13 cellular contexts compared by ENCODE assay signal in the genomic region with DNA sequence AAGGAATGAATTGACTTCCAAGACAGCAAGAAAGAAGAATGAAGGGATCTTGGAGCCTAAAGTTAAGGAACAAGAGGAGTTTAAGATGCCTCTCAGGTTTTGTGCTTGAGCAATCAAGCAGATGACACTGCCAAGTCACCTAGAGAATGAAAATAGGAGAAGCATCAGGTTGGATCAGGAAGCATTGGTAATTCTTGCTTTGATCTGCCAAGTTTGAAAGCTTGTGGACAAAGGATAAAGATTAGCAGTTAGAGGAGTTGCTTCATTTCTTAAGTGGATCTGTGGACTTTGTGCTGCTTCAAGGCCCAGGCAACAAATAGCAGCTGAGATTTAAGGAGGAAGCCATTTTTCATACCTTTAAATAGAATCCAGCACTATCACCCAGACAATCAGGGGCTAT. TPM values are rescaled to one million over a fixed set of nuclear protein-coding genes. Genes with fewer than 3 reads are reported as not detected.
"Had no signal": no experiment of that assay in that cellular context is flagged by ENCODE, and none has a peak within 500 bp of the region (broad histone marks: within the 10 kb centered on the region; RNA-seq: fewer than 3 reads in every experiment).

No MANE protein-coding gene starts in this region.

- ATAC-seq: T-helper 17 cell had no signal

- H3K27me3 ChIP-seq: ovary, thyroid gland, uterus had no signal

- H3K9me3 ChIP-seq: left ventricle myocardium inferior, ovary, thyroid gland, uterus had no signal

- H3K27ac ChIP-seq: left ventricle myocardium inferior, ovary, thyroid gland, uterus had no signal

- H3K4me1 ChIP-seq: left ventricle myocardium inferior, thyroid gland, uterus had no signal

- H3K4me3 ChIP-seq: left ventricle myocardium inferior, ovary, thyroid gland, uterus had no signal

- H3K36me3 ChIP-seq: left ventricle myocardium inferior, ovary, thyroid gland, uterus had no signal

- DNase-seq: activated CD4-positive, alpha-beta T cell treated with anti-CD3 and anti-CD28 coated beads, Interleukin-2, amount 50 U/mL, for 1 hour; activated CD4-positive, CD25-positive, alpha-beta regulatory T cell; activated effector memory CD4-positive, alpha-beta T cell treated with Interleukin-2 at 50 U/mL for 16 hours; amniotic stem cell; effector memory CD4-positive, alpha-beta T cell; left ventricle myocardium inferior; mesendoderm; ovary; retina; stimulated activated CD4-positive, alpha-beta T cell treated with anti-CD3 and anti-CD28 coated beads, Interleukin-15, amount 100 ng/mL, for 24 hours; T-helper 17 cell; thyroid gland; uterus had no signal

RNA-seq across cellular contexts. Expression of a gene that starts 35.6 kb away (rescaled TPM):
- total RNA-seq: T-helper 17 cell had no signal
